ENCODE assay signal across 17 cellular contexts in genomic region chr6:165827190-165827518, GRCh38.
DNase-seq lines count a peak whose midpoint lies in the region; ATAC-seq and TF ChIP-seq lines count a peak whose summit lies in the region.
"Had no signal": no experiment of that assay in that cellular context is flagged by ENCODE, and none has a peak within 500 bp of the region (broad histone marks: within the 10 kb centered on the region; RNA-seq: fewer than 3 reads in every experiment).

No MANE protein-coding gene starts in this region.

- H3K4ac ChIP-seq in neuronal stem cell (ENCODE audit: low read length), result no peak overlapping the region

- no CpG with 5 or more reads among the region's 19 CpGs for WGBS in neuronal stem cell (ENCODE audit: extremely low coverage in 2 of 2, insufficient read length in 2 of 2, insufficient replicate concordance in 1 of 2), 2 donors
- WGBS in aorta, 2 donors, result 95 to 96% methylated on average over 19 of the region's 19 CpGs

- H2BK15ac ChIP-seq in neuronal stem cell (ENCODE audit: low read length), result no peak overlapping the region

- no peak overlapping the region for H3K14ac ChIP-seq in neuronal stem cell (ENCODE audit: low read length)

- no peak overlapping the region for H3K4me3 ChIP-seq in neuronal stem cell (ENCODE audit: low read length in 2 of 2)
- no peak overlapping the region for H3K4me3 ChIP-seq in aorta (ENCODE audit: low read length in 2 of 2)
- H3K4me3 ChIP-seq: BLaER1, GM23338, HAP-1 had no signal

- DNase-seq in stimulated activated naive CD8-positive, alpha-beta T cell treated with anti-CD3 and anti-CD28 coated beads, Interleukin-15, amount 100 ng/mL, for 72 hours, result no peak
- no peak for DNase-seq in stimulated activated naive CD8-positive, alpha-beta T cell treated with anti-CD3 and anti-CD28 coated beads, Interleukin-15, Interleukin-2, amounts not matched to agents 100 U/mL and 50 U/mL, for 24 hours
- DNase-seq in neuronal stem cell (ENCODE audit: low spot score) (no peak), aorta (no peak), germinal center (ENCODE audit: low spot score) (no peak), endothelial cell (ENCODE audit: low spot score) (no peak)
- DNase-seq: Caco-2; CD4-positive, CD25-positive, alpha-beta regulatory T cell; CD8-positive, alpha-beta T cell; DMS153; DND-41 had no signal

- H3K27me3 ChIP-seq in neuronal stem cell (ENCODE audit: control insufficient read depth in 3 of 3, insufficient read depth in 3 of 3, low read depth in 1 of 3, low read length in 3 of 3), result no peaks in the 10 kb centered on the region
- no peaks in the 10 kb centered on the region for H3K27me3 ChIP-seq in aorta (ENCODE audit: control insufficient read depth in 1 of 2, insufficient read depth in 2 of 2, low read length in 1 of 2)
- H3K27me3 ChIP-seq: BLaER1 had no signal

- ATAC-seq in stimulated activated naive CD8-positive, alpha-beta T cell treated with anti-CD3 and anti-CD28 coated beads, Interleukin-15, amount 100 ng/mL, for 72 hours, result peak; percentile 42
- ATAC-seq in stimulated activated naive CD8-positive, alpha-beta T cell treated with anti-CD3 and anti-CD28 coated beads, Interleukin-15, Interleukin-2, amounts not matched to agents 100 U/mL and 50 U/mL, for 24 hours, result no peak
- ATAC-seq in aorta (ENCODE audit: low FRiP score), result peak; percentile 52
- ATAC-seq: CD8-positive, alpha-beta T cell; GM23338 had no signal

- peaks cover 30% of the 10 kb centered on the region for H3K27me3 Mint-ChIP-seq in stimulated activated naive CD8-positive, alpha-beta T cell treated with anti-CD3 and anti-CD28 coated beads, Interleukin-15, amount 100 ng/mL, for 72 hours
- no peaks in the 10 kb centered on the region for H3K27me3 Mint-ChIP-seq in endothelial cell (ENCODE audit: unreplicated experiment)
- H3K27me3 Mint-ChIP-seq: CD4-positive, CD25-positive, alpha-beta regulatory T cell had no signal

- no peak overlapping the region for H4K8ac ChIP-seq in neuronal stem cell (ENCODE audit: low read depth, low read length)

- no peak overlapping the region for H4K91ac ChIP-seq in neuronal stem cell (ENCODE audit: low read depth, low read length, poor library complexity)

- no peak for TF ChIP-seq CTCF in endothelial cell (IDR thresholded peaks at IDR 0.05; ENCODE audit: unreplicated experiment)

- H2AK5ac ChIP-seq in neuronal stem cell (ENCODE audit: low read depth, low read length), result peak overlapping the region; percentile 71

- no peaks in the 10 kb centered on the region for H3K9me3 Mint-ChIP-seq in stimulated activated naive CD8-positive, alpha-beta T cell treated with anti-CD3 and anti-CD28 coated beads, Interleukin-15, amount 100 ng/mL, for 72 hours
- no peaks in the 10 kb centered on the region for H3K9me3 Mint-ChIP-seq in endothelial cell (ENCODE audit: unreplicated experiment)
- H3K9me3 Mint-ChIP-seq: CD8-positive, alpha-beta T cell; GM23338 had no signal

- H3K27ac ChIP-seq in neuronal stem cell (replicated peaks; ENCODE audit: low read length) (no peak overlapping the region), aorta (ENCODE audit: low read depth in 1 of 2, low read length in 2 of 2) (no peak overlapping the region)
- H3K27ac ChIP-seq: 22Rv1, BLaER1, C4-2B had no signal

- no peak overlapping the region for H3K4me2 ChIP-seq in neuronal stem cell (ENCODE audit: insufficient read depth, low read length, poor library complexity, severe bottlenecking)
- H3K4me2 ChIP-seq: BLaER1, GM23338 had no signal

- no peaks in the 10 kb centered on the region for H3K36me3 Mint-ChIP-seq in endothelial cell (ENCODE audit: low read depth, unreplicated experiment)
- H3K36me3 Mint-ChIP-seq: CD4-positive, CD25-positive, alpha-beta regulatory T cell; CD8-positive, alpha-beta T cell had no signal

- H2BK120ac ChIP-seq in neuronal stem cell (ENCODE audit: low read depth, low read length), result no peak overlapping the region

- H3K18ac ChIP-seq in neuronal stem cell (ENCODE audit: low read length), result peak overlapping the region; percentile 51

- peaks cover 6% of the 10 kb centered on the region for H3K4me1 Mint-ChIP-seq in stimulated activated naive CD8-positive, alpha-beta T cell treated with anti-CD3 and anti-CD28 coated beads, Interleukin-15, amount 100 ng/mL, for 72 hours
- H3K4me1 Mint-ChIP-seq in endothelial cell (ENCODE audit: unreplicated experiment), result peaks cover 8% of the 10 kb centered on the region
- H3K4me1 Mint-ChIP-seq: B cell had no signal

- peak overlapping the region; percentile 19 for H2BK5ac ChIP-seq in neuronal stem cell (ENCODE audit: low read length)

- peaks cover 5 to 11% of the 10 kb centered on the region in 2 donors for H3K4me1 ChIP-seq in neuronal stem cell (ENCODE audit: control insufficient read depth in 2 of 2, insufficient read depth in 1 of 2, low read depth in 1 of 2, low read length in 2 of 2)
- H3K4me1 ChIP-seq in aorta (ENCODE audit: control insufficient read depth in 1 of 2, insufficient read depth in 2 of 2, low read length in 2 of 2), result no peaks in the 10 kb centered on the region
- H3K4me1 ChIP-seq: Caco-2, HAP-1 had no signal

- H3K4me3 Mint-ChIP-seq in stimulated activated naive CD8-positive, alpha-beta T cell treated with anti-CD3 and anti-CD28 coated beads, Interleukin-15, amount 100 ng/mL, for 72 hours, result no peak overlapping the region
- no peak overlapping the region for H3K4me3 Mint-ChIP-seq in endothelial cell (ENCODE audit: unreplicated experiment)
- H3K4me3 Mint-ChIP-seq: B cell; CD4-positive, CD25-positive, alpha-beta regulatory T cell; CD8-positive, alpha-beta T cell; GM23338 had no signal

- no peak overlapping the region for H3K23ac ChIP-seq in neuronal stem cell (ENCODE audit: low read depth, low read length, poor library complexity)

- H3K79me1 ChIP-seq in neuronal stem cell (ENCODE audit: low read depth, low read length), result no peaks in the 10 kb centered on the region

- intact Hi-C loops in aorta (cut with DNase I), result no loop called here

- no peak overlapping the region for H2BK12ac ChIP-seq in neuronal stem cell (ENCODE audit: low read length)

- H3K9ac ChIP-seq in neuronal stem cell (ENCODE audit: low read depth, low read length, poor library complexity), result no peak overlapping the region
- H3K9ac ChIP-seq: BLaER1 had no signal

- H3K36me3 ChIP-seq in neuronal stem cell (replicated peaks in 1 of 2; ENCODE audit: control insufficient read depth in 2 of 2, insufficient read depth in 2 of 2, low read length in 2 of 2), result no peaks in the 10 kb centered on the region
- no peaks in the 10 kb centered on the region for H3K36me3 ChIP-seq in aorta (ENCODE audit: control insufficient read depth in 1 of 2, insufficient read depth in 2 of 2, low read length in 1 of 2)
- H3K36me3 ChIP-seq: BLaER1, HAP-1 had no signal

- H3K27ac Mint-ChIP-seq in stimulated activated naive CD8-positive, alpha-beta T cell treated with anti-CD3 and anti-CD28 coated beads, Interleukin-15, amount 100 ng/mL, for 72 hours, result no peak overlapping the region
- H3K27ac Mint-ChIP-seq in endothelial cell (ENCODE audit: unreplicated experiment), result no peak overlapping the region
- H3K27ac Mint-ChIP-seq: B cell; CD8-positive, alpha-beta T cell; GM23338 had no signal

- H3K9me3 ChIP-seq in neuronal stem cell (replicated peaks in 1 of 2; ENCODE audit: control insufficient read depth in 2 of 2, insufficient read depth in 1 of 2, low read depth in 1 of 2, low read length in 2 of 2), result no peaks in the 10 kb centered on the region
- no peaks in the 10 kb centered on the region for H3K9me3 ChIP-seq in aorta (ENCODE audit: control insufficient read depth, low read length)
- H3K9me3 ChIP-seq: Caco-2, HAP-1 had no signal

- H2AFZ ChIP-seq in neuronal stem cell (ENCODE audit: low read length), result no peak overlapping the region
- H2AFZ ChIP-seq: GM23338 had no signal
